8 cellular contexts compared by ENCODE assay signal in genomic region chr19:3555653-3556422, GRCh38. TPM values are rescaled to one million over a fixed set of nuclear protein-coding genes. Genes with fewer than 3 reads are reported as not detected.
A peak's percentile ranks its signal among the peaks of the same experiment; 100 is the strongest.
DNase-seq lines count a peak whose midpoint lies in the region; ATAC-seq and TF ChIP-seq lines count a peak whose summit lies in the region.

No MANE protein-coding gene starts in this region.

- no peak overlapping the region for H3K23ac ChIP-seq in mesendoderm (ENCODE audit: low read length)

- TF ChIP-seq CTCF in 22Rv1 (IDR thresholded peaks at IDR 0.05), result no peak
- TF ChIP-seq CTCF in HFFc6 (IDR thresholded peaks at IDR 0.05), result no peak
- no peak for TF ChIP-seq CTCF in brain (conservative IDR thresholded peaks at IDR 0.05)

- H3K79me1 ChIP-seq in mesendoderm (ENCODE audit: low read length), result peaks cover 6% of the 10 kb centered on the region

- no peak overlapping the region for H2BK5ac ChIP-seq in mesendoderm (ENCODE audit: low read length)

- no peak overlapping the region for H4K5ac ChIP-seq in mesendoderm (ENCODE audit: low read length)

- H3K36me3 ChIP-seq in mucosa of stomach (ENCODE audit: control insufficient read depth, insufficient read depth, low read length) (no peaks in the 10 kb centered on the region), mesendoderm (ENCODE audit: control insufficient read depth, insufficient read depth, low read length) (no peaks in the 10 kb centered on the region)

- no peak overlapping the region for H3K4ac ChIP-seq in mesendoderm (ENCODE audit: low read depth, low read length)

- H2AK5ac ChIP-seq in mesendoderm (ENCODE audit: low read length), result no peak overlapping the region

- H3K4me1 ChIP-seq in mucosa of stomach (ENCODE audit: control insufficient read depth, insufficient read depth, low read length) (peaks cover 19% of the 10 kb centered on the region), mesendoderm (ENCODE audit: control insufficient read depth, low read depth, low read length) (no peaks in the 10 kb centered on the region)

- H3K36me3 Mint-ChIP-seq in HFFc6 (ENCODE audit: low read depth), result peaks cover 3% of the 10 kb centered on the region; the same call in 1 of the 2 replicates
- no peaks in the 10 kb centered on the region for H3K36me3 Mint-ChIP-seq in brain

- ATAC-seq in GM21381 (IDR thresholded peaks at IDR 0.05; ENCODE audit: unreplicated experiment), result no peak

- H3K9ac ChIP-seq in mucosa of stomach (ENCODE audit: low read length) (peak overlapping the region; percentile 78), mesendoderm (ENCODE audit: low read length) (no peak overlapping the region)

- H2BK120ac ChIP-seq in mesendoderm (ENCODE audit: low read depth, low read length), result no peak overlapping the region

- H3K79me2 ChIP-seq in mesendoderm (ENCODE audit: control insufficient read depth, insufficient read depth, low read length), result no peaks in the 10 kb centered on the region

- WGBS in mesendoderm (ENCODE audit: extremely low coverage, insufficient coverage, low lambda C conversion rate), result no CpG with 5 or more reads among the region's 15 CpGs

- H3K9me3 ChIP-seq in mucosa of stomach (ENCODE audit: control insufficient read depth, low read length), result no peaks in the 10 kb centered on the region

- no peaks in the 10 kb centered on the region for H3K9me3 Mint-ChIP-seq in HFFc6
- peaks cover 0 to 2% (median 0%) of the 10 kb centered on the region in 5 experiments for H3K9me3 Mint-ChIP-seq in brain

- H3K4me3 Mint-ChIP-seq in HFFc6, result peak overlapping the region; percentile 98
- H3K4me3 Mint-ChIP-seq in brain, result peak overlapping the region; percentile 98 to 99 (median 98)

- H3K56ac ChIP-seq in mesendoderm (ENCODE audit: low read length), result no peak overlapping the region

- H3K27ac ChIP-seq in 22Rv1 (peak overlapping the region; percentile 71), mesendoderm (ENCODE audit: low read depth, low read length) (no peak overlapping the region)

- peak overlapping the region; percentile 77 for H3K27ac Mint-ChIP-seq in HFFc6
- H3K27ac Mint-ChIP-seq in brain, result peak overlapping the region; percentile 76 to 95 (median 91)

- no peak overlapping the region for H4K8ac ChIP-seq in mesendoderm (ENCODE audit: low read depth, low read length)

- no peak overlapping the region for H3K18ac ChIP-seq in mesendoderm (ENCODE audit: low read length)

- H3K4me2 ChIP-seq in mesendoderm (ENCODE audit: low read length), result no peak overlapping the region

- no peaks in the 10 kb centered on the region for H3K27me3 ChIP-seq in mucosa of stomach (ENCODE audit: control insufficient read depth, insufficient read depth, low read length)
- H3K27me3 ChIP-seq in mesendoderm (ENCODE audit: insufficient read depth, low read length, poor library complexity), result no peaks in the 10 kb centered on the region

- H2BK15ac ChIP-seq in mesendoderm (replicated peaks; ENCODE audit: low read depth), result no peak overlapping the region

- H3K27me3 Mint-ChIP-seq in HFFc6 (ENCODE audit: insufficient read depth) (peaks cover 5% of the 10 kb centered on the region), brain (peaks cover 16% of the 10 kb centered on the region)

- H3K4me3 ChIP-seq in mucosa of stomach (ENCODE audit: low read length), result no peak overlapping the region
- no peak overlapping the region for H3K4me3 ChIP-seq in mesendoderm (ENCODE audit: low read length)

- DNase-seq in HFFc6, result no peak
- DNase-seq in mesendoderm, result no peak
- DNase-seq in NCI-H1694 treated with DMSO at 0.1 percent for 48 hours (lab: John Stamatoyannopoulos, UW), result no peak
- no peak for DNase-seq in NCI-H1930 (lab: John Stamatoyannopoulos, UW)

- H3K4me1 Mint-ChIP-seq in HFFc6 (ENCODE audit: low read depth) (peaks cover 25% of the 10 kb centered on the region), brain (peaks cover 26% of the 10 kb centered on the region)

RNA-seq across cellular contexts. Expression of gene MFSD12, which starts 1.5 kb away (rescaled TPM):
- total RNA-seq in HFFc6 (2021; fragmentation: NEBNext Ultra II Directional; extraction: Animal tissue kit (Norgen Biotek cat#: 25700)), result 100 to 1,000 TPM in 2 of 6 experiments, 10 to 100 TPM in 4; 75.1 to 101 (median 79.6) TPM
- 66.2 TPM for polyA plus RNA-seq in brain (ENCODE audit: insufficient read depth, low read depth, low replicate concordance)
- 24.0 TPM for polyA plus RNA-seq in mesendoderm (2013, experiment 1 of 2)
- polyA plus RNA-seq in mesendoderm (2013, experiment 2 of 2), result 23.7 TPM

RNA-seq across cellular contexts. Expression of gene TEKTIP1, which starts 16.9 kb away (rescaled TPM):
- under 1 TPM in 5 of 6 experiments, not detected in 1; 0.25 to 0.51 (median 0.46) TPM for total RNA-seq in HFFc6 (2021; fragmentation: NEBNext Ultra II Directional; extraction: Animal tissue kit (Norgen Biotek cat#: 25700))
- polyA plus RNA-seq in brain (ENCODE audit: insufficient read depth, low read depth, low replicate concordance), result 1.9 TPM
- 0.11 TPM for polyA plus RNA-seq in mesendoderm (2013, experiment 1 of 2)
- 0.38 TPM for polyA plus RNA-seq in mesendoderm (2013, experiment 2 of 2)

RNA-seq across cellular contexts. Expression of gene HMG20B, which starts 16.9 kb away (rescaled TPM):
- total RNA-seq in HFFc6 (2021; fragmentation: NEBNext Ultra II Directional; extraction: Animal tissue kit (Norgen Biotek cat#: 25700)), result 10 to 100 TPM; 73.5 to 90.1 (median 78.3) TPM
- 135 TPM for polyA plus RNA-seq in brain (ENCODE audit: insufficient read depth, low read depth, low replicate concordance)
- 41.2 TPM for polyA plus RNA-seq in mesendoderm (2013, experiment 1 of 2)
- 42.0 TPM for polyA plus RNA-seq in mesendoderm (2013, experiment 2 of 2)

RNA-seq across cellular contexts. Expression of gene GIPC3, which starts 29.4 kb away (rescaled TPM):
- under 1 TPM in 4 of 6 experiments, not detected in 2; 0.10 to 0.17 (median 0.11) TPM for total RNA-seq in HFFc6 (2021; fragmentation: NEBNext Ultra II Directional; extraction: Animal tissue kit (Norgen Biotek cat#: 25700))
- 6.9 TPM for polyA plus RNA-seq in brain (ENCODE audit: insufficient read depth, low read depth, low replicate concordance)
- 0.49 TPM for polyA plus RNA-seq in mesendoderm (2013, experiment 1 of 2)
- 0.53 TPM for polyA plus RNA-seq in mesendoderm (2013, experiment 2 of 2)

RNA-seq across cellular contexts. Expression of gene FZR1, which starts 49.7 kb away (rescaled TPM):
- total RNA-seq in HFFc6 (2021; fragmentation: NEBNext Ultra II Directional; extraction: Animal tissue kit (Norgen Biotek cat#: 25700)), result 10 to 100 TPM; 43.9 to 56.8 (median 46.0) TPM
- 85.0 TPM for polyA plus RNA-seq in brain (ENCODE audit: insufficient read depth, low read depth, low replicate concordance)
- polyA plus RNA-seq in mesendoderm (2013, experiment 1 of 2), result 20.3 TPM
- 21.8 TPM for polyA plus RNA-seq in mesendoderm (2013, experiment 2 of 2)
